1 cellular context compared by ENCODE assay signal in genomic region chr17:35764123-35764991, GRCh38.
TF ChIP-seq lines count a peak whose summit lies in the region.

No MANE protein-coding gene starts in this region.

TF ChIP-seq in HepG2, 621 proteins besides CTCF, POLR2A, EP300 and RAD21 (continued from another document and continues in another):
- peak; percentile 24; the same call in 1 of the 2 replicates for TF ChIP-seq ZNF670 (CRISPR knock-in tag; IDR thresholded peaks at IDR 0.05; ENCODE audit: borderline replicate concordance)
- TF ChIP-seq HDAC1 (CRISPR knock-in tag; IDR thresholded peaks at IDR 0.05) = peak; percentile 71
- TF ChIP-seq NCOA1 (CRISPR knock-in tag; IDR thresholded peaks at IDR 0.05) = no peak
- no peak for TF ChIP-seq NR2F2 (IDR thresholded peaks at IDR 0.05; ENCODE audit: borderline replicate concordance, low read depth)
- no peak for TF ChIP-seq DZIP1 (CRISPR knock-in tag; IDR thresholded peaks at IDR 0.05)
- peak; percentile 17 for TF ChIP-seq MED8 (CRISPR knock-in tag; IDR thresholded peaks at IDR 0.05; ENCODE audit: insufficient replicate concordance)
- TF ChIP-seq HOXD1 (CRISPR knock-in tag; IDR thresholded peaks at IDR 0.05) = peak; percentile 77
- no peak for TF ChIP-seq MLLT10 (CRISPR knock-in tag; IDR thresholded peaks at IDR 0.05)
- peak; percentile 59; the same call in 1 of the 2 replicates for TF ChIP-seq SAFB2 (CRISPR knock-in tag; IDR thresholded peaks at IDR 0.05; ENCODE audit: borderline replicate concordance, low read depth)
- TF ChIP-seq MYPOP (CRISPR knock-in tag; IDR thresholded peaks at IDR 0.05) = peak; percentile 99
- peak; percentile 22; the same call in 1 of the 2 replicates for TF ChIP-seq ZNF552 (CRISPR knock-in tag; IDR thresholded peaks at IDR 0.05; ENCODE audit: borderline replicate concordance)
- TF ChIP-seq ZBTB8A (CRISPR knock-in tag; IDR thresholded peaks at IDR 0.05; ENCODE audit: borderline replicate concordance, low read depth) = peak; percentile 59; the same call in 1 of the 2 replicates
- TF ChIP-seq HIVEP1 (CRISPR knock-in tag; IDR thresholded peaks at IDR 0.05) = peak; percentile 48
- TF ChIP-seq HDAC2 (CRISPR knock-in tag; IDR thresholded peaks at IDR 0.05) = no peak; the same call in 1 of the 2 replicates
- no peak for TF ChIP-seq HMGA1 (CRISPR knock-in tag; conservative IDR thresholded peaks at IDR 0.05)
- TF ChIP-seq POGK (CRISPR knock-in tag; conservative IDR thresholded peaks at IDR 0.05) = peak; percentile 88
- TF ChIP-seq TCF12 (IDR thresholded peaks at IDR 0.05) = no peak
- peak; percentile 49; the same call in 1 of the 2 replicates for TF ChIP-seq TCF12 (CRISPR knock-in tag; IDR thresholded peaks at IDR 0.05)
- peak; percentile 97 for TF ChIP-seq UBTF (CRISPR knock-in tag; IDR thresholded peaks at IDR 0.05)
- TF ChIP-seq ZNF589 (CRISPR knock-in tag; conservative IDR thresholded peaks at IDR 0.05) = peak; percentile 50; the same call in 1 of the 2 replicates
- TF ChIP-seq MEIS2 (CRISPR knock-in tag; IDR thresholded peaks at IDR 0.05) = peak; percentile 47; the same call in 1 of the 2 replicates
- TF ChIP-seq ZBTB14 (CRISPR knock-in tag; IDR thresholded peaks at IDR 0.05) = peak; percentile 36; the same call in 1 of the 2 replicates
- TF ChIP-seq MTA3 (CRISPR knock-in tag; IDR thresholded peaks at IDR 0.05) = no peak
- no peak for TF ChIP-seq SIN3B (IDR thresholded peaks at IDR 0.05; ENCODE audit: low read length)
- TF ChIP-seq ZNF44 (CRISPR knock-in tag; IDR thresholded peaks at IDR 0.05) = no peak
- TF ChIP-seq KAT2B (IDR thresholded peaks at IDR 0.05; ENCODE audit: borderline replicate concordance, low read depth, low read length) = no peak
- TF ChIP-seq ZNF678 (CRISPR knock-in tag; IDR thresholded peaks at IDR 0.05) = no peak
- TF ChIP-seq ARID2 (CRISPR knock-in tag; IDR thresholded peaks at IDR 0.05; ENCODE audit: borderline replicate concordance) = no peak
- no peak for TF ChIP-seq TRIM24 (CRISPR knock-in tag; IDR thresholded peaks at IDR 0.05)
- TF ChIP-seq ZBTB49 (CRISPR knock-in tag; IDR thresholded peaks at IDR 0.05; ENCODE audit: borderline replicate concordance) = no peak
- peak; percentile 67; the same call in 1 of the 2 replicates for TF ChIP-seq KMT2A (CRISPR knock-in tag; IDR thresholded peaks at IDR 0.05)
- TF ChIP-seq PHF5A (CRISPR knock-in tag; IDR thresholded peaks at IDR 0.05; ENCODE audit: low read depth, unreplicated experiment) = no peak
- peak; percentile 57; the same call in 1 of the 2 replicates for TF ChIP-seq GLI4 (CRISPR knock-in tag; IDR thresholded peaks at IDR 0.05; ENCODE audit: borderline replicate concordance)
- peak; percentile 88 for TF ChIP-seq ZNF18 (CRISPR knock-in tag; IDR thresholded peaks at IDR 0.05; ENCODE audit: insufficient replicate concordance)
- no peak for TF ChIP-seq LRRFIP1 (CRISPR knock-in tag; conservative IDR thresholded peaks at IDR 0.05)
- no peak for TF ChIP-seq NFKBIZ (CRISPR knock-in tag; IDR thresholded peaks at IDR 0.05)
- TF ChIP-seq PRPF4 (IDR thresholded peaks at IDR 0.05; ENCODE audit: low read depth, low read length, poor library complexity, severe bottlenecking) = no peak
- TF ChIP-seq PLRG1 (conservative IDR thresholded peaks at IDR 0.05) = no peak
- TF ChIP-seq ZEB1 (IDR thresholded peaks at IDR 0.05; ENCODE audit: insufficient replicate concordance, low read depth) = no peak
- TF ChIP-seq TGIF2 (CRISPR knock-in tag; IDR thresholded peaks at IDR 0.05) = no peak
- peak; percentile 80; the same call in 1 of the 2 replicates for TF ChIP-seq ZFP90 (CRISPR knock-in tag; IDR thresholded peaks at IDR 0.05; ENCODE audit: borderline replicate concordance)
- no peak for TF ChIP-seq BRD4 (CRISPR knock-in tag; IDR thresholded peaks at IDR 0.05)
- peak; percentile 87 for TF ChIP-seq KDM5B (CRISPR knock-in tag; IDR thresholded peaks at IDR 0.05; ENCODE audit: borderline replicate concordance)
- TF ChIP-seq ZBTB25 (CRISPR knock-in tag; IDR thresholded peaks at IDR 0.05) = no peak
- TF ChIP-seq ONECUT2 (CRISPR knock-in tag; IDR thresholded peaks at IDR 0.05) = no peak
- TF ChIP-seq ZNF292 (CRISPR knock-in tag; IDR thresholded peaks at IDR 0.05; ENCODE audit: borderline replicate concordance, low read depth) = no peak
- TF ChIP-seq TBX3 (IDR thresholded peaks at IDR 0.05; ENCODE audit: borderline replicate concordance) = no peak
- no peak for TF ChIP-seq PBX3 (CRISPR knock-in tag; IDR thresholded peaks at IDR 0.05; ENCODE audit: borderline replicate concordance)
- peak; percentile 80; the same call in 1 of the 2 replicates for TF ChIP-seq TBX2 (CRISPR knock-in tag; IDR thresholded peaks at IDR 0.05; ENCODE audit: borderline replicate concordance)
- TF ChIP-seq HHEX (CRISPR knock-in tag; IDR thresholded peaks at IDR 0.05) = no peak
